Comparison of ENCODE assay signal across 1 cellular context in genomic region chr6:44126320-44127149, GRCh38.
TF ChIP-seq lines count a peak whose summit lies in the region.

No MANE protein-coding gene starts in this region.

TF ChIP-seq in K562, 482 proteins besides CTCF, POLR2A, EP300 and RAD21 (continued from another document and continues in another):
- TF ChIP-seq E2F1 (CRISPR knock-in tag; IDR thresholded peaks at IDR 0.05) (no peak), HNRNPLL (IDR thresholded peaks at IDR 0.05; ENCODE audit: low read depth, low read length, poor library complexity, severe bottlenecking) (peak; percentile 58), KDM5B (IDR thresholded peaks at IDR 0.05; ENCODE audit: insufficient replicate concordance, low read depth, low read length) (no peak), MCM3 (IDR thresholded peaks at IDR 0.05) (no peak), POLR3G (IDR thresholded peaks at IDR 0.05; ENCODE audit: extremely low read depth, insufficient read length, insufficient replicate concordance) (no peak), HNRNPL (IDR thresholded peaks at IDR 0.05; ENCODE audit: low read depth, low read length) (no peak), CEBPG (CRISPR knock-in tag; IDR thresholded peaks at IDR 0.05) (no peak), CEBPG (tag; conservative IDR thresholded peaks at IDR 0.05 in 1 of 2, IDR thresholded peaks at IDR 0.05 in 1 of 2) (no peak), NR0B1 (IDR thresholded peaks at IDR 0.05; ENCODE audit: partially characterized antibody) (no peak), MNT (conservative IDR thresholded peaks at IDR 0.05) (peak in 1 of 2 experiments; percentile 50; a peak in 2 of 4 replicates), NFATC3 (IDR thresholded peaks at IDR 0.05) (0 out of 2 replicates have a peak, but pooled peaks have one; percentile 34), HBP1 (CRISPR knock-in tag; IDR thresholded peaks at IDR 0.05) (no peak), L3MBTL2 (IDR thresholded peaks at IDR 0.05) (peak; percentile 62; the same call in 1 of the 2 replicates), ZNF41 (CRISPR knock-in tag; conservative IDR thresholded peaks at IDR 0.05) (no peak), ZZZ3 (IDR thresholded peaks at IDR 0.05) (no peak), ZC3H11A (IDR thresholded peaks at IDR 0.05; ENCODE audit: low read depth, low read length) (0 out of 2 replicates have a peak, but pooled peaks have one; percentile 45), MYNN (IDR thresholded peaks at IDR 0.05) (no peak), MYNN (CRISPR knock-in tag; IDR thresholded peaks at IDR 0.05) (no peak), IRF9 (tag; IDR thresholded peaks at IDR 0.05) (no peak), ZNF655 (CRISPR knock-in tag; IDR thresholded peaks at IDR 0.05) (no peak), ZNF75A (CRISPR knock-in tag; IDR thresholded peaks at IDR 0.05) (no peak), ZNF274 (IDR thresholded peaks at IDR 0.05; ENCODE audit: borderline replicate concordance, low read depth, low read length) (no peak), SIRT6 (IDR thresholded peaks at IDR 0.05; ENCODE audit: low read depth, low read length) (no peak), ZNF140 (CRISPR knock-in tag; IDR thresholded peaks at IDR 0.05) (no peak), FIP1L1 (IDR thresholded peaks at IDR 0.05; ENCODE audit: low read depth, low read length, poor library complexity, severe bottlenecking) (no peak), FOXP1 (CRISPR knock-in tag; IDR thresholded peaks at IDR 0.05) (no peak), ATF4 (CRISPR knock-in tag; IDR thresholded peaks at IDR 0.05) (no peak), ZNF583 (CRISPR knock-in tag; IDR thresholded peaks at IDR 0.05) (0 out of 2 replicates have a peak, but pooled peaks have one; percentile 31), ZNF224 (CRISPR knock-in tag; IDR thresholded peaks at IDR 0.05) (no peak), CREBBP (IDR thresholded peaks at IDR 0.05; ENCODE audit: low read depth, low read length) (no peak), ZNF518B (CRISPR knock-in tag; IDR thresholded peaks at IDR 0.05) (no peak), AFF4 (CRISPR knock-in tag; IDR thresholded peaks at IDR 0.05) (no peak), BCOR (IDR thresholded peaks at IDR 0.05) (no peak), XRCC4 (IDR thresholded peaks at IDR 0.05; ENCODE audit: extremely low read depth, insufficient read depth, insufficient read length) (no peak), PYGO2 (tag; IDR thresholded peaks at IDR 0.05) (no peak), SIN3A (IDR thresholded peaks at IDR 0.05; ENCODE audit: borderline replicate concordance in 2 of 2, control insufficient read depth in 1 of 2, low read depth in 2 of 2, low read length in 2 of 2) (peak; percentile 12 to 72; a peak in 2 of 4 replicates), HNRNPH1 (optimal IDR thresholded peaks at IDR 0.05; ENCODE audit: low read depth, low read length) (no peak), SUPT5H (IDR thresholded peaks at IDR 0.05) (0 out of 2 replicates have a peak, but pooled peaks have one; percentile 3), CBFB (CRISPR knock-in tag; IDR thresholded peaks at IDR 0.05) (no peak), ZNF146 (CRISPR knock-in tag; IDR thresholded peaks at IDR 0.05; ENCODE audit: unreplicated experiment) (no peak), THRB (CRISPR knock-in tag; conservative IDR thresholded peaks at IDR 0.05) (no peak), COPS2 (conservative IDR thresholded peaks at IDR 0.05) (no peak), ZNF134 (CRISPR knock-in tag; conservative IDR thresholded peaks at IDR 0.05) (no peak), USF1 (CRISPR knock-in tag; IDR thresholded peaks at IDR 0.05) (no peak), ZNF707 (CRISPR knock-in tag; conservative IDR thresholded peaks at IDR 0.05) (no peak)
